18 cellular contexts compared by ENCODE assay signal in genomic region chr20:62243106-62243505, GRCh38. TPM values are rescaled to one million over a fixed set of nuclear protein-coding genes. Genes with fewer than 3 reads are reported as not detected.
A peak's percentile ranks its signal among the peaks of the same experiment; 100 is the strongest.
DNase-seq lines count a peak whose midpoint lies in the region; ATAC-seq and TF ChIP-seq lines count a peak whose summit lies in the region.
"Had no signal": no experiment of that assay in that cellular context is flagged by ENCODE, and none has a peak within 500 bp of the region (broad histone marks: within the 10 kb centered on the region; RNA-seq: fewer than 3 reads in every experiment).

No MANE protein-coding gene starts in this region.

- H3K27me3 ChIP-seq in H7 (ENCODE audit: control insufficient read depth, insufficient read depth, low read length) = no peaks in the 10 kb centered on the region
- H3K27me3 ChIP-seq in Loucy (ENCODE audit: insufficient read depth, low read length, poor library complexity, severe bottlenecking) = no peaks in the 10 kb centered on the region
- H3K27me3 ChIP-seq in endodermal cell (ENCODE audit: control insufficient read depth, insufficient read depth, low read length, poor library complexity, severe bottlenecking) = no peaks in the 10 kb centered on the region
- no peaks in the 10 kb centered on the region for H3K27me3 ChIP-seq in gastrocnemius medialis
- H3K27me3 ChIP-seq: BE2C had no signal

- in situ Hi-C loops in gastrocnemius medialis (cut with MboI; ENCODE audit: low sequenced_read_pairs in 4 of 4) = no loop called here

- H3K9ac ChIP-seq in Loucy (ENCODE audit: low read depth, low read length, poor library complexity, severe bottlenecking) = no peak overlapping the region
- H3K9ac ChIP-seq in endodermal cell (ENCODE audit: extremely low read depth, low read length, poor library complexity, severe bottlenecking) = no peak overlapping the region
- H3K9ac ChIP-seq: GM23248 had no signal

- no peaks in the 10 kb centered on the region for H3K27me3 Mint-ChIP-seq in endodermal cell (ENCODE audit: insufficient read depth)

- H3K9me3 Mint-ChIP-seq in endodermal cell = no peaks in the 10 kb centered on the region

- 90 to 93% methylated on average over 11 to 22 of the region's 22 CpGs for WGBS in endodermal cell (ENCODE audit: insufficient coverage in 1 of 2, insufficient read length in 1 of 2), 2 experiments

- H4K20me1 ChIP-seq in Loucy (ENCODE audit: insufficient read depth, low read length, poor library complexity, severe bottlenecking) = peaks cover 74% of the 10 kb centered on the region

- ATAC-seq in gastrocnemius medialis (no peak), HG02970 (IDR thresholded peaks at IDR 0.05; ENCODE audit: low FRiP score, unreplicated experiment) (no peak), GM19351 (IDR thresholded peaks at IDR 0.05; ENCODE audit: unreplicated experiment) (no peak), HG03565 (IDR thresholded peaks at IDR 0.05; ENCODE audit: unreplicated experiment) (no peak)

- DNase-seq in H7 (peak; percentile 70), endodermal cell (no peak), gastrocnemius medialis (no peak)
- DNase-seq: BE2C; CD4-positive, alpha-beta memory T cell; DMS79; GM23248; IMR-90; Kasumi-1; MV-4-11; NCI-H1417 treated with DMSO at 0.1 percent for 48 hours; NCI-H2029 treated with DMSO at 0.1 percent for 48 hours; NCI-H510A treated with DMSO at 0.1 percent for 48 hours had no signal

- H3F3A ChIP-seq in Loucy (ENCODE audit: low read depth) = no peaks in the 10 kb centered on the region; the same call in 1 of the 2 replicates

- peak overlapping the region; percentile 20 for H3K27ac Mint-ChIP-seq in endodermal cell

- H3K4me2 ChIP-seq in Loucy (ENCODE audit: low read depth, low read length, poor library complexity, severe bottlenecking) = peak overlapping the region; percentile 96

- peaks cover 94% of the 10 kb centered on the region for H3K79me2 ChIP-seq in Loucy (ENCODE audit: insufficient read depth, low read length)

- no peaks in the 10 kb centered on the region for H3K9me2 ChIP-seq in Loucy (replicated peaks; ENCODE audit: low read depth, low read length)

- H3K36me3 ChIP-seq in H7 (replicated peaks; ENCODE audit: control insufficient read depth, insufficient read depth, low read length) = no peaks in the 10 kb centered on the region
- H3K36me3 ChIP-seq in Loucy (ENCODE audit: insufficient read depth, low read length) = no peaks in the 10 kb centered on the region
- peaks cover 4% of the 10 kb centered on the region for H3K36me3 ChIP-seq in endodermal cell (ENCODE audit: control insufficient read depth, insufficient read depth, low read length)
- H3K36me3 ChIP-seq in gastrocnemius medialis = no peaks in the 10 kb centered on the region
- H3K36me3 ChIP-seq: BE2C had no signal

- H3K9me3 ChIP-seq in Loucy (ENCODE audit: insufficient read depth, low read depth, low read length) (no peaks in the 10 kb centered on the region), endodermal cell (ENCODE audit: control insufficient read depth, low read length) (no peaks in the 10 kb centered on the region), gastrocnemius medialis (no peaks in the 10 kb centered on the region)
- H3K9me3 ChIP-seq: BE2C had no signal

- peaks cover 11% of the 10 kb centered on the region for H3K4me1 Mint-ChIP-seq in endodermal cell

- no peak overlapping the region for H2AFZ ChIP-seq in Loucy (ENCODE audit: low read length)
- H2AFZ ChIP-seq: GM23248 had no signal

- intact Hi-C loops in gastrocnemius medialis (cut with DNase I; ENCODE audit: low total_unique reads) = no loop called here

- H3K27ac ChIP-seq in endodermal cell (ENCODE audit: low read depth, low read length) = no peak overlapping the region
- peak overlapping the region; percentile 15 to 92 (median 88) for H3K27ac ChIP-seq in gastrocnemius medialis
- H3K27ac ChIP-seq: GM23248 had no signal

- no peak overlapping the region for H3K4me3 ChIP-seq in H7 (ENCODE audit: insufficient read depth, low read depth, low read length)
- peak overlapping the region; percentile 14 for H3K4me3 ChIP-seq in Loucy (ENCODE audit: low read length, poor library complexity, severe bottlenecking)
- no peak overlapping the region for H3K4me3 ChIP-seq in endodermal cell (ENCODE audit: low read length)
- no peak overlapping the region for H3K4me3 ChIP-seq in gastrocnemius medialis
- H3K4me3 ChIP-seq: GM23248 had no signal

- H3K36me3 Mint-ChIP-seq in endodermal cell (ENCODE audit: low read depth) = peaks cover 32% of the 10 kb centered on the region

- no peak overlapping the region for H3K4me3 Mint-ChIP-seq in endodermal cell
- H3K4me3 Mint-ChIP-seq: CD4-positive, alpha-beta memory T cell had no signal

- TF ChIP-seq POLR2A in gastrocnemius medialis (IDR thresholded peaks at IDR 0.05) = no peak

- peaks cover 64% of the 10 kb centered on the region for H3K4me1 ChIP-seq in Loucy (ENCODE audit: insufficient read depth, low read length, poor library complexity, severe bottlenecking)
- H3K4me1 ChIP-seq in endodermal cell (ENCODE audit: control insufficient read depth, insufficient read depth, low read length) = no peaks in the 10 kb centered on the region
- peaks cover 63 to 69% of the 10 kb centered on the region in 2 donors for H3K4me1 ChIP-seq in gastrocnemius medialis
- H3K4me1 ChIP-seq: BE2C had no signal

- no peak for TF ChIP-seq CTCF in Loucy (conservative IDR thresholded peaks at IDR 0.05; ENCODE audit: low read length)
- TF ChIP-seq CTCF in endodermal cell (conservative IDR thresholded peaks at IDR 0.05) = no peak
- TF ChIP-seq CTCF in gastrocnemius medialis (IDR thresholded peaks at IDR 0.05 in 4 of 5, conservative IDR thresholded peaks at IDR 0.05 in 1 of 5) = no peak

RNA-seq across cellular contexts. Expression of gene OSBPL2, which starts 4.8 kb away (rescaled TPM):
- total RNA-seq in H7 (2014; rRNA removed; shearing (Covaris generic)) = 21.9 and 26.1 TPM in 2 replicates
- total RNA-seq in endodermal cell = 10 to 100 TPM; 46.7 to 50.3 TPM
- polyA plus RNA-seq in endodermal cell (2013, experiment 1 of 2) = 21.6 TPM
- polyA plus RNA-seq in endodermal cell (2013, experiment 2 of 2) = 22.1 TPM
- total RNA-seq in gastrocnemius medialis = 10 to 100 TPM; 15.8 to 26.4 (median 19.6) TPM

RNA-seq across cellular contexts. Expression of gene HRH3, which starts 23.0 kb away (rescaled TPM):
- 0.85 and 1.9 TPM in 2 replicates for total RNA-seq in H7 (2014; rRNA removed; shearing (Covaris generic))
- under 1 TPM in 1 of 2 donors, not detected in 1; 0.44 TPM for total RNA-seq in endodermal cell
- 1.5 TPM for polyA plus RNA-seq in endodermal cell (2013, experiment 1 of 2)
- 1.4 TPM for polyA plus RNA-seq in endodermal cell (2013, experiment 2 of 2)
- total RNA-seq in gastrocnemius medialis = not detected
- total RNA-seq: CD4-positive, alpha-beta memory T cell; G401; GM23248; IMR-90 had no signal
- polyA plus RNA-seq: CD4-positive, alpha-beta memory T cell; GM23248; IMR-90 had no signal

RNA-seq across cellular contexts. Expression of gene ADRM1, which starts 59.7 kb away (rescaled TPM):
- 224 and 290 TPM in 2 replicates for total RNA-seq in H7 (2014; rRNA removed; shearing (Covaris generic))
- total RNA-seq in endodermal cell = 100 to 1,000 TPM; 105 to 106 TPM
- polyA plus RNA-seq in endodermal cell (2013, experiment 1 of 2) = 77.9 TPM
- 81.6 TPM for polyA plus RNA-seq in endodermal cell (2013, experiment 2 of 2)
- 100 to 1,000 TPM; 389 to 644 (median 611) TPM for total RNA-seq in gastrocnemius medialis
